Comparison of ENCODE assay signal across 18 cellular contexts in the genomic region with DNA sequence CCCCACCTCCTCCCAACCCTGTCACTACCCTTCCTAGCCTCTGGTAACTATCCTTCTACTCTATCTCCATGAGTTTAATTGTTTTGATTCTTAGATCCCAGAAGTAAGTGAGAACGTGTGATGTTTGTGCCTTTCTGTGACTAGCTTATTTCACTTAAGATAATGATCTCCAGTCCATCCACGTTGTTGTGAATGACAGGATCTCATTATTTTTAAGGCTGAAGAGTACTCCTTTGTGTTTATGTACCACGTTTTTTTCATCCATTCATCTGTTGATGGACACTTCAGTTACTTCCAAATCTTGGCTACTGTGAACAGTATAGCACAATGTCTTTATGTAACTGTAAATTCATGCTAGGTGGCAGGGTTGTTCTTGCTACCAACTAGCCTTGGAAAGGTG.
DNase-seq lines count a peak whose midpoint lies in the region; TF ChIP-seq lines count a peak whose summit lies in the region.
"Had no signal": no experiment of that assay in that cellular context is flagged by ENCODE, and none has a peak within 500 bp of the region (broad histone marks: within the 10 kb centered on the region; RNA-seq: fewer than 3 reads in every experiment).

No MANE protein-coding gene starts in this region.

- peak overlapping the region; percentile 8 for H2BK5ac ChIP-seq in trophoblast cell (ENCODE audit: low read depth, low read length, poor library complexity)

- H3K27me3 ChIP-seq in trophoblast cell (ENCODE audit: insufficient read depth, low read length): no peaks in the 10 kb centered on the region
- no peaks in the 10 kb centered on the region for H3K27me3 ChIP-seq in dorsolateral prefrontal cortex

- peak overlapping the region; percentile 37 for H2BK12ac ChIP-seq in trophoblast cell (ENCODE audit: low read length)

- H3K14ac ChIP-seq in trophoblast cell (ENCODE audit: low read length): no peak overlapping the region

- no peaks in the 10 kb centered on the region for H3K79me2 ChIP-seq in trophoblast cell (ENCODE audit: control insufficient read depth, insufficient read depth, low read length, poor library complexity)

- no peak overlapping the region for H3K18ac ChIP-seq in trophoblast cell (ENCODE audit: low read length)

- H3K4me1 ChIP-seq in trophoblast cell (ENCODE audit: control insufficient read depth in 1 of 2, insufficient read depth in 2 of 2, low read length in 2 of 2): peaks cover 6 to 14% of the 10 kb centered on the region in 2 experiments
- H3K4me1 ChIP-seq: A549, Caco-2 had no signal

- no peaks in the 10 kb centered on the region for H3K36me3 ChIP-seq in trophoblast cell (ENCODE audit: control insufficient read depth in 1 of 2, insufficient read depth in 2 of 2, low read length in 2 of 2)

- H2BK120ac ChIP-seq in trophoblast cell (ENCODE audit: insufficient read depth, low read length, poor library complexity): peak overlapping the region; percentile 29

- H4K8ac ChIP-seq in trophoblast cell (ENCODE audit: low read depth, low read length): no peak overlapping the region

- WGBS in trophoblast cell (ENCODE audit: extremely low coverage, insufficient coverage, insufficient read length): no CpG with 5 or more reads among the region's 3 CpGs

- H3K4ac ChIP-seq in trophoblast cell (ENCODE audit: low read depth, low read length): no peak overlapping the region

- TF ChIP-seq CTCF in LNCaP clone FGC (IDR thresholded peaks at IDR 0.05; ENCODE audit: control insufficient read depth, extremely low read depth, insufficient read depth): 0 out of 2 replicates have a peak, but pooled peaks have one; percentile 3
- TF ChIP-seq CTCF in dorsolateral prefrontal cortex (IDR thresholded peaks at IDR 0.05 in 54 of 56, conservative IDR thresholded peaks at IDR 0.05 in 2 of 56; ENCODE audit: low read depth in 1 of 56, partially characterized antibody in 56 of 56): no peak

- no peak overlapping the region for H3K23ac ChIP-seq in trophoblast cell (ENCODE audit: low read length)

- no peak overlapping the region for H2AFZ ChIP-seq in trophoblast cell (ENCODE audit: insufficient read depth, low read length, poor library complexity)
- H2AFZ ChIP-seq: GM23338 had no signal

- H2AK5ac ChIP-seq in trophoblast cell (ENCODE audit: low read length): peak overlapping the region; percentile 18

- peaks cover 15% of the 10 kb centered on the region for H3K79me1 ChIP-seq in trophoblast cell (ENCODE audit: low read length)

- intact Hi-C loops in dorsolateral prefrontal cortex (cut with DNase I): no loop called here

- H3K4me2 ChIP-seq in trophoblast cell (ENCODE audit: low read length): no peak overlapping the region
- H3K4me2 ChIP-seq: A549, GM23338 had no signal

- H3K27ac ChIP-seq in trophoblast cell (ENCODE audit: low read depth, low read length) (peak overlapping the region; percentile 46), dorsolateral prefrontal cortex (peak overlapping the region in 1 of 59 donors; percentile 14)
- H3K27ac ChIP-seq: 22Rv1, A549, C4-2B had no signal

- DNase-seq in DMS153 (lab: John Stamatoyannopoulos, UW): peak; percentile 1
- no peak for DNase-seq in DMS153 treated with DMSO at 0.1 percent for 48 hours (lab: John Stamatoyannopoulos, UW; ENCODE audit: unreplicated experiment)
- DNase-seq in LNCaP clone FGC (ENCODE audit: low read depth): no peak
- peak; percentile 2 for DNase-seq in NCI-H69 (lab: John Stamatoyannopoulos, UW)
- no peak for DNase-seq in trophoblast cell
- no peak for DNase-seq in dorsolateral prefrontal cortex
- DNase-seq in stimulated activated CD4-positive, alpha-beta T cell treated with anti-CD3 and anti-CD28 coated beads, Interleukin-4, amount 100 ng/mL, for 1 hour: no peak
- DNase-seq: AML-193; Caco-2; CD4-positive, alpha-beta T cell; DMS79 treated with DMSO at 0.1 percent for 48 hours; GF-D8; HCEC 1CT; HFFc6 had no signal

- no peak overlapping the region for H3K4me3 ChIP-seq in LNCaP clone FGC (ENCODE audit: low read depth, low read length)
- no peak overlapping the region for H3K4me3 ChIP-seq in trophoblast cell (ENCODE audit: low read depth, low read length)
- no peak overlapping the region for H3K4me3 ChIP-seq in dorsolateral prefrontal cortex
- H3K4me3 ChIP-seq: A549, GM23338 had no signal

- H4K12ac ChIP-seq in trophoblast cell (ENCODE audit: low read depth, low read length): no peak overlapping the region

- no peak overlapping the region for H3K9ac ChIP-seq in trophoblast cell (ENCODE audit: low read length)

- no peaks in the 10 kb centered on the region for H3K9me3 ChIP-seq in trophoblast cell (ENCODE audit: insufficient read depth, low read depth, low read length)
- H3K9me3 ChIP-seq: A549, Caco-2 had no signal

- peak overlapping the region; percentile 23 for H4K91ac ChIP-seq in trophoblast cell (ENCODE audit: low read depth, low read length)

Comparison
In these comparisons a context has a peak if more than half of its experiments do, and no peak if none do; other contexts are left out.
1. DNase-seq: peak in DMS153 (single experiment) and NCI-H69 (single experiment); none in DMS153 treated with DMSO at 0.1 percent for 48 hours (single experiment), LNCaP clone FGC (single experiment), trophoblast cell (0 of 2), dorsolateral prefrontal cortex (0 of 10) and stimulated activated CD4-positive, alpha-beta T cell treated with anti-CD3 and anti-CD28 coated beads, Interleukin-4, amount 100 ng/mL, for 1 hour (single experiment).